In genomic region chr12:26276709-26277108, GRCh38 we compare ENCODE assay signal across 1 cellular context.
TF ChIP-seq lines count a peak whose summit lies in the region.

No MANE protein-coding gene starts in this region.

TF ChIP-seq in WTC11, 78 proteins besides CTCF, POLR2A, EP300 and RAD21 (continued from another document):
- TF ChIP-seq SMAD4 (CRISPR knock-in tag; IDR thresholded peaks at IDR 0.05) (no peak), FOXK1 (CRISPR knock-in tag; IDR thresholded peaks at IDR 0.05) (no peak), STAT6 (CRISPR knock-in tag; conservative IDR thresholded peaks at IDR 0.05; ENCODE audit: low read depth) (no peak), ZNF317 (CRISPR knock-in tag; IDR thresholded peaks at IDR 0.05; ENCODE audit: borderline replicate concordance, low read depth) (no peak), ZNF416 (CRISPR knock-in tag; IDR thresholded peaks at IDR 0.05) (no peak), IRF1 (CRISPR knock-in tag; IDR thresholded peaks at IDR 0.05) (no peak)
